21 cellular contexts compared by ENCODE assay signal in the genomic region with DNA sequence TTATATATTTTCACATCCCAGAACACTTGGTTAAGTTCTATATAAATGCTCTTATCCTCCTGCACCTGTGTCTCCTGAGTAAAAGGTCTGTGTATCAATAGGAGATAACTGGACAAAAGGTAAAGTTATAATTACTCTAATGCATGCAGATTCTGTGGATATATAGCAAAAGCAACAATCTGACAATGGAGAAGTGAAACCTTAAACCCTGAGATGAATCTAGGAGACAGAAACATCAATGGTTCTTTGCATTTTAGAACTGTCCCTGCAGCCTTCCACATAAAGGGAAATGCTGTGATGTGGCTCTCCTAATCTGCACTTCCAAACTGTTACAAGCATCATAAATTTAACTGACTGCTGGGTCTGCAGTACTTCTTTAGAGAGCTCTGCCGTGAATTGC. TPM values are rescaled to one million over a fixed set of nuclear protein-coding genes. Genes with fewer than 3 reads are reported as not detected.
"Had no signal": no experiment of that assay in that cellular context is flagged by ENCODE, and none has a peak within 500 bp of the region (broad histone marks: within the 10 kb centered on the region; RNA-seq: fewer than 3 reads in every experiment).

No MANE protein-coding gene starts in this region.

- H2AFZ ChIP-seq: neural progenitor cell had no signal

- H3K27me3 ChIP-seq: foreskin keratinocyte, neural progenitor cell, ovary, right atrium auricular region, sigmoid colon, testis, tibial nerve had no signal

- H3K9me3 ChIP-seq: left ventricle myocardium inferior, lower lobe of right lung, ovary, right atrium auricular region, sigmoid colon, testis, tibial nerve had no signal

- H3K4me1 ChIP-seq: foreskin keratinocyte, left ventricle myocardium inferior, lower lobe of right lung, right atrium auricular region, sigmoid colon, testis, tibial nerve had no signal

- H3K9ac ChIP-seq: neural progenitor cell had no signal

- H3K27ac ChIP-seq: foreskin keratinocyte, left ventricle myocardium inferior, lower lobe of right lung, neural progenitor cell, ovary, right atrium auricular region, sigmoid colon, skin epidermis, testis, tibial nerve had no signal

- H3K4me3 ChIP-seq: left ventricle myocardium inferior, lower lobe of right lung, neural progenitor cell, ovary, right atrium auricular region, sigmoid colon, skin epidermis, testis, tibial nerve had no signal

- H3K4me2 ChIP-seq: neural progenitor cell had no signal

- DNase-seq: endodermal cell; erythroblast; foreskin keratinocyte; immature natural killer cell; left ventricle myocardium inferior; lower lobe of right lung; nucleus accumbens; ovary; sigmoid colon; stimulated activated CD4-positive, alpha-beta T cell treated with anti-CD3 and anti-CD28 coated beads, Interleukin-2, amount 100 ng/mL, for 24 hours; stimulated activated CD4-positive, alpha-beta T cell treated with anti-CD3 and anti-CD28 coated beads, Interleukin-4, amount 100 ng/mL, for 4 hours; stimulated activated naive B cell treated with anti-CD40 and anti-IgM and Interleukin-4, amounts not matched to agents 10 μg/mL and 1 μg/mL and 100 μg/mL, for 72 hours; stimulated activated naive CD8-positive, alpha-beta T cell treated with anti-CD3 and anti-CD28 coated beads, Interleukin-15, amount 100 ng/mL, for 72 hours; testis had no signal

- FAIRE-seq: endothelial cell of umbilical vein, keratinocyte had no signal

- H3K36me3 ChIP-seq: left ventricle myocardium inferior, lower lobe of right lung, neural progenitor cell, ovary, right atrium auricular region, sigmoid colon, tibial nerve had no signal

- ATAC-seq: foreskin keratinocyte; lower lobe of right lung; natural killer cell treated with Interleukin-12 subunit alpha and Interleukin-12 subunit beta and Interleukin-15 and Interleukin-18, amount 100 ng/mL, for 72 hours; stimulated activated naive B cell treated with anti-CD40 and anti-IgM and Interleukin-4, amounts not matched to agents 10 μg/mL and 1 μg/mL and 100 μg/mL, for 72 hours; stimulated activated naive CD8-positive, alpha-beta T cell treated with anti-CD3 and anti-CD28 coated beads, Interleukin-15, amount 100 ng/mL, for 72 hours had no signal

RNA-seq across cellular contexts. Expression of a gene that starts 42.9 kb away (rescaled TPM):
- polyA plus RNA-seq: foreskin keratinocyte, immature natural killer cell had no signal
